ENCODE assay signal across 8 cellular contexts in genomic region chr18:24176727-24177416, GRCh38. TPM values are rescaled to one million over a fixed set of nuclear protein-coding genes. Genes with fewer than 3 reads are reported as not detected.
DNase-seq lines count a peak whose midpoint lies in the region; ATAC-seq and TF ChIP-seq lines count a peak whose summit lies in the region.

No MANE protein-coding gene starts in this region.

- peaks cover 22% of the 10 kb centered on the region for H3K36me3 Mint-ChIP-seq in WTC11
- peaks cover 0 to 5% of the 10 kb centered on the region in 2 donors for H3K36me3 Mint-ChIP-seq in naive B cell

- CTCF ChIA-PET in WTC11 (lab: Charles Lee): interaction anchor here (0.5 to 2.3 kb wide), 74 partner anchors 8 to 546 kb away, joined by 3 to 74 read pairs (median 5); partner anchors contain the start of genes CABYR, IMPACT and OSBPL1A

- POLR2A ChIA-PET in WTC11 (lab: Charles Lee): interaction anchor here (1.1 to 1.5 kb wide), 2 partner anchors 38 to 43 kb away, joined by 3 to 8 read pairs; partner anchors contain the start of gene CABYR

- H3K27ac Mint-ChIP-seq in WTC11: peak overlapping the region; percentile 74; the same call in 1 of the 2 replicates
- peak overlapping the region; percentile 88 to 96 (median 95) for H3K27ac Mint-ChIP-seq in naive B cell

- H3K27me3 Mint-ChIP-seq in WTC11 (ENCODE audit: low read depth): no peaks in the 10 kb centered on the region
- no peaks in the 10 kb centered on the region for H3K27me3 Mint-ChIP-seq in naive B cell

- H3K4me3 ChIP-seq in GM12865 (ENCODE audit: low read depth, low read length) (no peak overlapping the region), epithelial cell of esophagus (ENCODE audit: low read length) (no peak overlapping the region), thyroid gland (replicated peaks in 1 of 3) (no peak overlapping the region)

- peak; percentile 69 for ATAC-seq in HG02571 (IDR thresholded peaks at IDR 0.05; ENCODE audit: unreplicated experiment)
- ATAC-seq in WTC11: peak; percentile 91
- ATAC-seq in naive B cell (ENCODE audit: low read depth in 2 of 2): peak; percentile 94 to 95

- H3K4me1 ChIP-seq in thyroid gland: no peaks in the 10 kb centered on the region

- TF ChIP-seq CTCF in GM12865 (IDR thresholded peaks at IDR 0.05; ENCODE audit: insufficient read depth, low read depth, low read length, missing control alignments) (peak; percentile 79), WTC11 (IDR thresholded peaks at IDR 0.05) (peak; percentile 78), epithelial cell of esophagus (IDR thresholded peaks at IDR 0.05; ENCODE audit: insufficient read depth, low read depth, low read length, missing control alignments) (peak; percentile 90), thyroid gland (IDR thresholded peaks at IDR 0.05) (peak in 5 of 6 experiments; percentile 11 to 74 (median 49))

- no peak overlapping the region for H3K27ac ChIP-seq in thyroid gland

- no peaks in the 10 kb centered on the region for H3K36me3 ChIP-seq in thyroid gland

- intact Hi-C loops in thyroid gland (cut with DNase I): no loop called here

- peak; percentile 63 for DNase-seq in 8988T
- DNase-seq in GM12865 (ENCODE audit: low read depth): peak; percentile 85
- DNase-seq in MV-4-11 (lab: John Stamatoyannopoulos, UW): peak; percentile 33
- DNase-seq in WTC11 (ENCODE audit: low spot score): peak; percentile 85
- peak; percentile 66 for DNase-seq in epithelial cell of esophagus (ENCODE audit: low read depth)
- DNase-seq in naive B cell: peak; percentile 71
- peak; percentile 43 to 50 for DNase-seq in thyroid gland

- no peak for TF ChIP-seq POLR2A in thyroid gland (IDR thresholded peaks at IDR 0.05)

- H3K9me3 Mint-ChIP-seq in WTC11 (no peaks in the 10 kb centered on the region), naive B cell (no peaks in the 10 kb centered on the region)

- no peaks in the 10 kb centered on the region for H3K27me3 ChIP-seq in thyroid gland

- peaks cover 15% of the 10 kb centered on the region for H3K4me1 Mint-ChIP-seq in WTC11
- peaks cover 15 to 21% (median 20%) of the 10 kb centered on the region in 3 donors for H3K4me1 Mint-ChIP-seq in naive B cell

- WGBS in thyroid gland, 2 donors: 68 to 74% methylated on average over 7 of the region's 7 CpGs

- H3K9me3 ChIP-seq in thyroid gland: no peaks in the 10 kb centered on the region

- H3K4me3 Mint-ChIP-seq in WTC11 (no peak overlapping the region), naive B cell (peak overlapping the region; percentile 55 to 90 (median 82))

TF ChIP-seq in WTC11, 78 proteins besides CTCF, POLR2A, EP300 and RAD21:
- TF ChIP-seq NFATC4 (CRISPR knock-in tag; IDR thresholded peaks at IDR 0.05) (no peak), IRF2 (CRISPR knock-in tag; IDR thresholded peaks at IDR 0.05; ENCODE audit: borderline replicate concordance, low read depth) (no peak), PRRX2 (CRISPR knock-in tag; IDR thresholded peaks at IDR 0.05) (no peak), AR (CRISPR knock-in tag; IDR thresholded peaks at IDR 0.05) (no peak), USF1 (CRISPR knock-in tag; IDR thresholded peaks at IDR 0.05) (no peak), ETV6 (CRISPR knock-in tag; IDR thresholded peaks at IDR 0.05) (no peak), KAT7 (CRISPR knock-in tag; IDR thresholded peaks at IDR 0.05; ENCODE audit: borderline replicate concordance) (no peak), ATF2 (CRISPR knock-in tag; IDR thresholded peaks at IDR 0.05; ENCODE audit: borderline replicate concordance, low read depth) (no peak), ZNF281 (CRISPR knock-in tag; IDR thresholded peaks at IDR 0.05) (no peak), HMGXB4 (CRISPR knock-in tag; IDR thresholded peaks at IDR 0.05) (no peak)

RNA-seq across cellular contexts. Expression of gene CABYR, which starts 38.0 kb away (rescaled TPM):
- total RNA-seq in WTC11 (2021) (12.9 to 19.3 TPM (median 16.1 TPM) in 3 replicates), thyroid gland (1 to 10 TPM in 2 of 4 donors, not detected in 2; 3.7 to 4.4 TPM)
- polyA plus RNA-seq in naive B cell (ENCODE audit: low read depth in 6 of 6): 10 to 100 TPM in 2 of 6 donors, 1 to 10 TPM in 4; 5.4 to 18.1 (median 7.8) TPM

Comparison
In these comparisons a context has a peak if more than half of its experiments do, and no peak if none do; other contexts are left out.
1. DNase-seq: peak in every context shown above with its lines; median percentile 85 in GM12865; 85 in WTC11; 71 in naive B cell; 66 in epithelial cell of esophagus; 63 in 8988T; 46 in thyroid gland; 33 in MV-4-11.